Comparison of ENCODE assay signal across 8 cellular contexts in the genomic region with DNA sequence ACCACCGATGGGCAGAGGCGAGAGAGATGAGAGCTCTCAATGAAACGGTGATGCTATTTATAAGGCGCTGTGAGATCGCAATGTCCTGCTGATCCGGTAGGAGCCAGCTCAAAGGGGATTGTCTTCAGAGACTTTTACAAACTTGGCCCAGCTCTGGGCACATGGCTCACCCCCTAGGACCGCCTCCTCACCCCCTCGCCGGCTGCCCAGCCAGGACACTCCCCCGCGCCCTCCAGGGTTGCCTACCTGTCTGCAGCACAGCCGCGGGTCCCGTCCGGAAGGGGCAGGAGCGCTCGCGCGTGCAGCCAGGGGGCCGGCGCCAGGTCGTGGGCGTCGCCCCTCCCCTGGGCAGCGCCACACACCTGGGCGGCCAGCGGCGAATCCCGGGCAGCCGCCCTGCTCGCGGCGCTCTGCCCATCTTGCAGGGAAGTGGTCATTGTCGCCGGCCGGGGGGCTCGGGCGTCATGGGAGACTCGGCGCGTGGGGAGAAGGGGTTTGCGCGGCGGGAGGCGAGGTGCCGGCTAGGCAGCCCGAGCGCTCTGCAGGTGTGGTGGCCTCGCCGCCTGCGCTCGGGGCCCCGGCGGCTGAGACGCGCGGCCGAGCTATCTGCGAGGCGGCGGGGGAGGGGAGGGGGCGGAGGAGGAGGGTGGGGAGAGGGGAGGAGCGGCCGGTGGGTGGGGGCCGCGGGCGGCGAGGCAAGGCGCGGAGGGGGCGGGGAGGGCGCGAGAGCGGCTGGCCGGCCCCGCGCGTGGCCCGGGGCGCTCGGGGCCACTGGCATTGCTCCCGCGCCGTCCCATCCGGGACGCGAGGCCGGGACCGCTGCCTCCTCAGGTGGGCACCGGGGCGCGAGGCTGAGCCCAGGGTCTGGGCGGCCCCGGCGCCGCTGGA. TPM values are rescaled to one million over a fixed set of nuclear protein-coding genes. Genes with fewer than 3 reads are reported as not detected.
A peak's percentile ranks its signal among the peaks of the same experiment; 100 is the strongest.
DNase-seq lines count a peak whose midpoint lies in the region; ATAC-seq lines count a peak whose summit lies in the region.

A gene (minus strand): TSS at position 610 of the 888 bp plus-strand sequence. CDS start 173 bp downstream, at position 437.

- peaks cover 3% of the 10 kb centered on the region for H3K27me3 ChIP-seq in NT2/D1 (ENCODE audit: insufficient read depth, insufficient read length)

- H3K9me3 ChIP-seq in NT2/D1 (ENCODE audit: insufficient read depth, low read length), result no peaks in the 10 kb centered on the region

- DNase-seq in stimulated activated CD4-positive, alpha-beta T cell treated with anti-CD3 and anti-CD28 coated beads, Interleukin-4, amount 100 ng/mL, for 1 hour, result peak; percentile 2
- DNase-seq in stimulated activated CD4-positive, alpha-beta T cell treated with anti-CD3 and anti-CD28 coated beads, Interleukin-4, amount 100 ng/mL, for 24 hours, result no peak
- DNase-seq in NT2/D1 (ENCODE audit: low read depth, low spot score), result peak; percentile 32
- peak; percentile 35 for DNase-seq in myocyte (ENCODE audit: low read depth)
- no peak for DNase-seq in T-helper 1 cell

- peak within 1 kb of the TSS; percentile 80 for H3K9ac ChIP-seq in NT2/D1 (ENCODE audit: insufficient read length, low read depth)

- no peaks in the 10 kb centered on the region for H3K36me3 ChIP-seq in NT2/D1 (ENCODE audit: insufficient read depth, insufficient read length, low read length)

- ATAC-seq in esophagus mucosa (peak; percentile 43), HG03175 (IDR thresholded peaks at IDR 0.05; ENCODE audit: unreplicated experiment) (no peak), HG03457 (IDR thresholded peaks at IDR 0.05; ENCODE audit: unreplicated experiment) (no peak)

- H3K4me3 ChIP-seq in NT2/D1 (ENCODE audit: insufficient read length, low read depth), result peak within 1 kb of the TSS; percentile 71

- H3K4me1 ChIP-seq in NT2/D1 (ENCODE audit: insufficient read depth, insufficient read length), result no peaks in the 10 kb centered on the region

RNA-seq across cellular contexts. Expression of the gene that starts here (rescaled TPM):
- total RNA-seq in esophagus mucosa (0.36 TPM), myocyte (0.43 and 0.52 TPM in 2 replicates)
- 0.13 TPM for polyA plus RNA-seq in myocyte (2012)

Comparison
In these comparisons a context has a peak if more than half of its experiments do, and no peak if none do; other contexts are left out.
1. DNase-seq: peak in stimulated activated CD4-positive, alpha-beta T cell treated with anti-CD3 and anti-CD28 coated beads, Interleukin-4, amount 100 ng/mL, for 1 hour (single experiment) and NT2/D1 (single experiment); none in stimulated activated CD4-positive, alpha-beta T cell treated with anti-CD3 and anti-CD28 coated beads, Interleukin-4, amount 100 ng/mL, for 24 hours (single experiment) and T-helper 1 cell (0 of 5).
2. Peak in ATAC-seq in esophagus mucosa; RNA of the gene not detected or under 1 TPM.
3. Peak in DNase-seq in myocyte; RNA of the gene not detected or under 1 TPM.